Comparison of ENCODE assay signal across 8 cellular contexts in genomic region chr2:38720613-38721241, GRCh38. TPM values are rescaled to one million over a fixed set of nuclear protein-coding genes. Genes with fewer than 3 reads are reported as not detected.
DNase-seq lines count a peak whose midpoint lies in the region; ATAC-seq lines count a peak whose summit lies in the region.

No MANE protein-coding gene starts in this region.

- no peak overlapping the region for H3K14ac ChIP-seq in mesenchymal stem cell (ENCODE audit: low read length in 2 of 2)

- H4K91ac ChIP-seq in mesenchymal stem cell (ENCODE audit: low read length), result no peak overlapping the region

- H3K4me1 ChIP-seq in mesenchymal stem cell (ENCODE audit: control insufficient read depth, insufficient read depth, low read depth, low read length), result peaks cover 1% of the 10 kb centered on the region

- peak overlapping the region; percentile 44 for H3K27ac ChIP-seq in mesenchymal stem cell (ENCODE audit: low read length, poor library complexity, severe bottlenecking)

- H2BK15ac ChIP-seq in mesenchymal stem cell (ENCODE audit: low read depth, poor library complexity, severe bottlenecking), result no peak overlapping the region

- no peaks in the 10 kb centered on the region for H3K27me3 ChIP-seq in mesenchymal stem cell (ENCODE audit: control insufficient read depth in 1 of 2, insufficient read depth in 1 of 2, low read length in 2 of 2)

- H3K4me2 ChIP-seq in mesenchymal stem cell (ENCODE audit: low read length, poor library complexity, severe bottlenecking), result no peak overlapping the region

- peak; percentile 86 for DNase-seq in Daoy (ENCODE audit: low read depth)
- peak; percentile 99 for DNase-seq in NCI-H226
- peak; percentile 95 for DNase-seq in cerebellar cortex (ENCODE audit: low spot score)
- DNase-seq in mesenchymal stem cell, result no peak
- DNase-seq in activated CD4-positive, CD25-positive, alpha-beta regulatory T cell treated with anti-CD3 and anti-CD28 coated beads, Interleukin-2, amount 50 U/mL, for 72 hours, result no peak

- 92% methylated on average over 4 of the region's 4 CpGs for WGBS in mesenchymal stem cell

- no peak overlapping the region for H2BK12ac ChIP-seq in mesenchymal stem cell (ENCODE audit: low read length in 2 of 2)

- no peak overlapping the region for H3K4ac ChIP-seq in mesenchymal stem cell (ENCODE audit: low read depth in 1 of 2, low read length in 2 of 2)

- no peak overlapping the region for H2BK5ac ChIP-seq in mesenchymal stem cell (ENCODE audit: low read depth, low read length, poor library complexity, severe bottlenecking)

- no peak overlapping the region for H4K8ac ChIP-seq in mesenchymal stem cell (ENCODE audit: low read length)

- no peak overlapping the region for H2AFZ ChIP-seq in mesenchymal stem cell (ENCODE audit: low read depth, low read length)

- H3K79me1 ChIP-seq in mesenchymal stem cell (replicated peaks; ENCODE audit: low read length, poor library complexity, severe bottlenecking), result peaks cover 2% of the 10 kb centered on the region

- H2AK5ac ChIP-seq in mesenchymal stem cell (ENCODE audit: low read length, severe bottlenecking), result no peak overlapping the region

- H3K18ac ChIP-seq in mesenchymal stem cell (ENCODE audit: low read depth in 1 of 2, low read length in 2 of 2), result peak overlapping the region in 1 of 2 experiments; percentile 16

- no peaks in the 10 kb centered on the region for H3K9me3 ChIP-seq in mesenchymal stem cell (ENCODE audit: control insufficient read depth, low read length)

- no peaks in the 10 kb centered on the region for H3K36me3 ChIP-seq in mesenchymal stem cell (ENCODE audit: control insufficient read depth in 1 of 2, insufficient read depth in 2 of 2, low read depth in 1 of 2, low read length in 2 of 2)

- H3K4me3 ChIP-seq in mesenchymal stem cell (ENCODE audit: insufficient read depth in 1 of 2, low read depth in 1 of 2, low read length in 2 of 2), result no peak overlapping the region

- H2BK120ac ChIP-seq in mesenchymal stem cell (ENCODE audit: low read depth, low read length), result no peak overlapping the region

- ATAC-seq in GM21367 (IDR thresholded peaks at IDR 0.05; ENCODE audit: unreplicated experiment) (no peak), GM18511 (IDR thresholded peaks at IDR 0.05; ENCODE audit: unreplicated experiment) (no peak), HG03571 (IDR thresholded peaks at IDR 0.05; ENCODE audit: unreplicated experiment) (no peak)

- peak overlapping the region; percentile 11 for H3K9ac ChIP-seq in mesenchymal stem cell (ENCODE audit: low read length)

- no peak overlapping the region for H3K23ac ChIP-seq in mesenchymal stem cell (ENCODE audit: low read length in 2 of 2)

RNA-seq across cellular contexts. Expression of gene SRSF7, which starts 30.4 kb away (rescaled TPM):
- 377 and 534 TPM in 2 replicates for total RNA-seq in Daoy (2014; rRNA removed; shearing (Covaris generic))
- 99.0 TPM for polyA plus RNA-seq in mesenchymal stem cell (2013, experiment 1 of 2)
- polyA plus RNA-seq in mesenchymal stem cell (2013, experiment 2 of 2), result 108 TPM

RNA-seq across cellular contexts. Expression of gene GALM, which starts 54.8 kb away (rescaled TPM):
- 3.3 and 3.6 TPM in 2 replicates for total RNA-seq in Daoy (2014; rRNA removed; shearing (Covaris generic))
- 10.1 TPM for polyA plus RNA-seq in mesenchymal stem cell (2013, experiment 1 of 2)
- polyA plus RNA-seq in mesenchymal stem cell (2013, experiment 2 of 2), result 10.3 TPM

RNA-seq across cellular contexts. Expression of gene GEMIN6, which starts 57.3 kb away (rescaled TPM):
- total RNA-seq in Daoy (2014; rRNA removed; shearing (Covaris generic)), result 23.0 and 26.6 TPM in 2 replicates
- polyA plus RNA-seq in mesenchymal stem cell (2013, experiment 1 of 2), result 7.1 TPM
- 7.4 TPM for polyA plus RNA-seq in mesenchymal stem cell (2013, experiment 2 of 2)

Comparison
In these comparisons a context has a peak if more than half of its experiments do, and no peak if none do; other contexts are left out.
1. DNase-seq: peak in Daoy (single experiment), NCI-H226 (single experiment) and cerebellar cortex (single experiment); none in mesenchymal stem cell (single experiment) and activated CD4-positive, CD25-positive, alpha-beta regulatory T cell treated with anti-CD3 and anti-CD28 coated beads, Interleukin-2, amount 50 U/mL, for 72 hours (single experiment).